22 cellular contexts compared by ENCODE assay signal in genomic region chr5:10293907-10294662, GRCh38. TPM values are rescaled to one million over a fixed set of nuclear protein-coding genes. Genes with fewer than 3 reads are reported as not detected.
DNase-seq lines count a peak whose midpoint lies in the region; ATAC-seq and TF ChIP-seq lines count a peak whose summit lies in the region.
"Had no signal": no experiment of that assay in that cellular context is flagged by ENCODE, and none has a peak within 500 bp of the region (broad histone marks: within the 10 kb centered on the region; RNA-seq: fewer than 3 reads in every experiment).

No MANE protein-coding gene starts in this region.

- no peaks in the 10 kb centered on the region for H3K9me3 ChIP-seq in mammary epithelial cell (replicated peaks; ENCODE audit: insufficient read depth, low read length)
- H3K9me3 ChIP-seq: SJSA1 had no signal

- no peak for ATAC-seq in GM19452 (IDR thresholded peaks at IDR 0.05; ENCODE audit: unreplicated experiment)
- ATAC-seq: GM12878, GM23338, PC-3 had no signal

- no peak overlapping the region for H3K9ac ChIP-seq in mammary epithelial cell (ENCODE audit: insufficient read depth, low read length)

- TF ChIP-seq CTCF in MCF 10A (IDR thresholded peaks at IDR 0.05; ENCODE audit: unreplicated experiment) = no peak
- no peak for TF ChIP-seq CTCF in mammary epithelial cell (conservative IDR thresholded peaks at IDR 0.05 in 1 of 2, IDR thresholded peaks at IDR 0.05 in 1 of 2; ENCODE audit: extremely low read depth in 1 of 2, insufficient read depth in 1 of 2, low read depth in 1 of 2, low read length in 2 of 2)
- no peak for TF ChIP-seq CTCF in foreskin fibroblast (IDR thresholded peaks at IDR 0.05; ENCODE audit: low read depth, low read length)

- no peaks in the 10 kb centered on the region for H3K9me3 Mint-ChIP-seq in MCF 10A (ENCODE audit: unreplicated experiment)

- H3K4me3 Mint-ChIP-seq in MCF 10A (ENCODE audit: unreplicated experiment) = no peak overlapping the region
- H3K4me3 Mint-ChIP-seq: CD4-positive, alpha-beta memory T cell; GM23338 had no signal

- no peaks in the 10 kb centered on the region for H3K27me3 ChIP-seq in mammary epithelial cell (ENCODE audit: insufficient read depth, low read length)
- H3K27me3 ChIP-seq: SJSA1 had no signal

- POLR2A ChIA-PET in MCF 10A (lab: Yijun Ruan, JAX) = interaction anchor here (1.0 to 2.2 kb wide), 3 partner anchors 16 to 60 kb away, joined by 3 to 13 read pairs (median 3); partner anchors contain the start of gene MARCHF6

- peaks cover 48% of the 10 kb centered on the region for H3K36me3 Mint-ChIP-seq in MCF 10A (ENCODE audit: insufficient read depth, unreplicated experiment)
- H3K36me3 Mint-ChIP-seq: CD4-positive, alpha-beta memory T cell had no signal

- no peak for DNase-seq in MCF 10A (ENCODE audit: unreplicated experiment)
- no peak for DNase-seq in mammary epithelial cell
- DNase-seq in M059J (ENCODE audit: low read depth) = peak; percentile 52
- peak; percentile 12 to 28 for DNase-seq in foreskin fibroblast
- no peak for DNase-seq in retina
- no peak for DNase-seq in stimulated activated CD4-positive, alpha-beta T cell treated with anti-CD3 and anti-CD28 coated beads, Interleukin-12 subunit alpha, Interleukin-12 subunit beta, amount 100 ng/mL, for 4 hours
- no peak for DNase-seq in T1000 (lab: John Stamatoyannopoulos, UW)
- DNase-seq: 8988T; CD4-positive, alpha-beta memory T cell; DMS79; GDM1; NCI-H146; NCI-H2081 treated with DMSO at 0.1 percent for 48 hours; NCI-H510A treated with DMSO at 0.1 percent for 48 hours; NCI-H82; PC-3; SW 1271 had no signal

- H3K27me3 Mint-ChIP-seq in MCF 10A (ENCODE audit: insufficient read depth, unreplicated experiment) = no peaks in the 10 kb centered on the region

- H3K27ac Mint-ChIP-seq in MCF 10A (ENCODE audit: low read depth, unreplicated experiment) = peak overlapping the region; percentile 10
- H3K27ac Mint-ChIP-seq: GM23338 had no signal

- H2AFZ ChIP-seq in mammary epithelial cell (ENCODE audit: low read depth, low read length) = no peak overlapping the region
- H2AFZ ChIP-seq: GM23338 had no signal

- no peaks in the 10 kb centered on the region for H4K20me1 ChIP-seq in mammary epithelial cell (ENCODE audit: insufficient read depth, low read length)

- 67% methylated on average over 3 of the region's 3 CpGs for WGBS in mammary epithelial cell (ENCODE audit: low coverage, missing lambda C conversion rate)

- no peak overlapping the region for H3K4me3 ChIP-seq in mammary epithelial cell (replicated peaks in 1 of 3; ENCODE audit: insufficient read depth in 1 of 3, low read depth in 2 of 3, low read length in 3 of 3)
- H3K4me3 ChIP-seq in foreskin fibroblast (ENCODE audit: low read depth in 1 of 2, low read length in 2 of 2) = no peak overlapping the region
- H3K4me3 ChIP-seq: GM12878, GM23338, SJSA1 had no signal

- CTCF ChIA-PET in MCF 10A (lab: Yijun Ruan, JAX) (interaction anchor here (0.6 to 2.6 kb wide), 5 partner anchors 10 to 144 kb away, joined by 3 to 14 read pairs (median 4); no protein-coding TSS in a partner anchor), mammary epithelial cell (lab: Charles Lee; ENCODE audit: low non-redundant PET) (no interaction called here)

- H3K36me3 ChIP-seq in mammary epithelial cell (ENCODE audit: insufficient read depth, low read length) = no peaks in the 10 kb centered on the region
- H3K36me3 ChIP-seq: SJSA1 had no signal

- BruUV-seq in MCF 10A (replicated peaks; lab: Mats Ljungman, UMichigan) = no TSS peak
- no TSS peak for BruUV-seq in mammary epithelial cell (replicated peaks; lab: Mats Ljungman, UMichigan)

- H3K4me2 ChIP-seq in mammary epithelial cell (ENCODE audit: insufficient read depth, low read depth, low read length) = no peak overlapping the region
- H3K4me2 ChIP-seq: GM23338 had no signal

- H3K4me1 ChIP-seq in mammary epithelial cell (ENCODE audit: insufficient read depth, low read length) = no peaks in the 10 kb centered on the region

- intact Hi-C loops in MCF 10A (cut with micrococcal nuclease) = no loop called here
- intact Hi-C loops in mammary epithelial cell (cut with micrococcal nuclease) = no loop called here

- dilution Hi-C loops in mammary epithelial cell (cut with HindIII; ENCODE audit: low sequenced_read_pairs) = no loop called here

- peaks cover 17% of the 10 kb centered on the region for H3K4me1 Mint-ChIP-seq in MCF 10A (ENCODE audit: insufficient read depth, unreplicated experiment)
- H3K4me1 Mint-ChIP-seq: CD4-positive, alpha-beta memory T cell had no signal

- H3K79me2 ChIP-seq in mammary epithelial cell (ENCODE audit: insufficient read depth, low read length) = peaks cover 3% of the 10 kb centered on the region

- H3K27ac ChIP-seq in mammary epithelial cell (ENCODE audit: insufficient read depth, low read depth, low read length) = no peak overlapping the region
- H3K27ac ChIP-seq: RWPE1, SJSA1 had no signal

- in situ Hi-C loops in mammary epithelial cell (cut with MboI; ENCODE audit: low sequenced_read_pairs in 2 of 2) = no loop called here

RNA-seq across cellular contexts. Expression of gene CMBL, which starts 13.6 kb away (rescaled TPM):
- 17.6 and 24.9 TPM in 2 replicates for total RNA-seq in MCF 10A (2022)
- total RNA-seq in mammary epithelial cell = 10 to 100 TPM in 1 of 2 donors, 1 to 10 TPM in 1; 2.5 to 17.3 TPM
- 28.8 TPM for polyA plus RNA-seq in mammary epithelial cell
- polyA minus RNA-seq in mammary epithelial cell = 37.3 TPM
- total RNA-seq in M059J (2014; rRNA removed; shearing (Covaris generic)) = 6.6 and 11.4 TPM in 2 replicates

RNA-seq across cellular contexts. Expression of gene CCT5, which starts 44.0 kb away (rescaled TPM):
- total RNA-seq in MCF 10A (2022) (220 and 322 TPM in 2 replicates), mammary epithelial cell (100 to 1,000 TPM; 270 to 303 TPM)
- polyA plus RNA-seq in mammary epithelial cell = 542 TPM
- polyA minus RNA-seq in mammary epithelial cell = 413 TPM
- 445 and 637 TPM in 2 replicates for total RNA-seq in M059J (2014; rRNA removed; shearing (Covaris generic))

RNA-seq across cellular contexts. Expression of gene ATPSCKMT, which starts 44.4 kb away (rescaled TPM):
- total RNA-seq in MCF 10A (2022) (14.4 and 15.2 TPM in 2 replicates), mammary epithelial cell (10 to 100 TPM; 15.7 to 19.2 TPM)
- polyA plus RNA-seq in mammary epithelial cell = 17.7 TPM
- polyA minus RNA-seq in mammary epithelial cell = 16.3 TPM
- total RNA-seq in M059J (2014; rRNA removed; shearing (Covaris generic)) = 17.8 and 25.1 TPM in 2 replicates

RNA-seq across cellular contexts. Expression of gene MARCHF6, which starts 59.4 kb away (rescaled TPM):
- 118 and 131 TPM in 2 replicates for total RNA-seq in MCF 10A (2022)
- total RNA-seq in mammary epithelial cell = 100 to 1,000 TPM in 1 of 2 donors, 10 to 100 TPM in 1; 91.0 to 110 TPM
- polyA plus RNA-seq in mammary epithelial cell = 95.3 TPM
- 123 TPM for polyA minus RNA-seq in mammary epithelial cell
- 37.9 and 59.1 TPM in 2 replicates for total RNA-seq in M059J (2014; rRNA removed; shearing (Covaris generic))

Comparison
In these comparisons a context has a peak if more than half of its experiments do, and no peak if none do; other contexts are left out.
1. DNase-seq: peak in M059J (single experiment) and foreskin fibroblast (2 of 2); none in MCF 10A (single experiment), mammary epithelial cell (single experiment), retina (single experiment), stimulated activated CD4-positive, alpha-beta T cell treated with anti-CD3 and anti-CD28 coated beads, Interleukin-12 subunit alpha, Interleukin-12 subunit beta, amount 100 ng/mL, for 4 hours (single experiment) and T1000 (single experiment).